Comparison of ENCODE assay signal across 29 cellular contexts in the genomic region with DNA sequence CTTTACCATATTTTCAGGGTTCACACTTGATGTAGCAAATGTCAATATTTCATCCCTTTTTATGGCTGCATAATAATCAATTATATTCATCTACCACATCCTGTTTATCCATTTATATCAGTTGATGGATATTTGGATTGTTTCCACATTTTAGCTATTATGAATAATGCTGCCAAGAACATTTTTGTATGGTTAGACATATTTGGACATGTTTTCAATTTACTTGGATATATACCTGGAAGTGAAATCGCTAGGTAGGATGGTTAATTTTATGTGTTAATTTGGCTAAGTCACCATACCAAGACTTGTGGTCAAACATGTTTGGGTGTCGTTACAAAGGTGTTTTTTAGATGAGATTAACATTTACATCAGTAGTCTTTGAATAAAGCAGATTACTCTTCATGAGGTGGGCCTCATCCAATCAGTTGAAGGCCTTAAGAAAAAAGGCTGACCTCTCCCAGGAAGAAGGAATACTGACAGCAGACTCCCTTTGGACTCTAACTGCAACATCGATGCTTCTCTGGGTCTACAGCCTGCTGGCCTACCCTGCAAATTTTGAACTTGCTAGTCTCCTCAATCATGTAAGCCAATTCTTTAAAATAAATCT.
DNase-seq lines count a peak whose midpoint lies in the region; ATAC-seq and TF ChIP-seq lines count a peak whose summit lies in the region.
"Had no signal": no experiment of that assay in that cellular context is flagged by ENCODE, and none has a peak within 500 bp of the region (broad histone marks: within the 10 kb centered on the region; RNA-seq: fewer than 3 reads in every experiment).

No MANE protein-coding gene starts in this region.

- H3K27ac Mint-ChIP-seq in activated CD4-positive, alpha-beta T cell treated with anti-CD3 and anti-CD28 coated beads for 36 hours: peak overlapping the region; percentile 9
- H3K27ac Mint-ChIP-seq in activated naive CD8-positive, alpha-beta T cell: peak overlapping the region; percentile 87
- peak overlapping the region in 2 of 3 experiments; percentile 17 to 81 for H3K27ac Mint-ChIP-seq in nephron
- no peak overlapping the region for H3K27ac Mint-ChIP-seq in activated T-helper 1 cell treated with anti-CD3 and anti-CD28 coated beads, Interleukin-12 subunit alpha, Interleukin-12 subunit beta, Interleukin-2, Interleukin-4 antibody, amounts not matched to agents 30 ng/mL and 10 ng/mL and 1 ng/mL, durations not matched to agents 14 hours and 24 hours and 36 hours
- H3K27ac Mint-ChIP-seq: H9; nephron progenitor cell; stimulated activated memory B cell treated with anti-CD40 and anti-IgM and Interleukin-4, amounts not matched to agents 10 μg/mL and 1 μg/mL and 100 μg/mL, for 72 hours; T-helper 2 cell treated with Interferon-gamma antibody and Interleukin-4, amounts not matched to agents 5 μg/mL and 100 μg/mL, for 36 hours had no signal

- H3K27me3 Mint-ChIP-seq in activated CD4-positive, alpha-beta T cell treated with anti-CD3 and anti-CD28 coated beads for 36 hours: no peaks in the 10 kb centered on the region
- H3K27me3 Mint-ChIP-seq in activated naive CD8-positive, alpha-beta T cell: no peaks in the 10 kb centered on the region
- H3K27me3 Mint-ChIP-seq in nephron (ENCODE audit: low read depth): no peaks in the 10 kb centered on the region
- H3K27me3 Mint-ChIP-seq in activated T-helper 1 cell treated with anti-CD3 and anti-CD28 coated beads, Interleukin-12 subunit alpha, Interleukin-12 subunit beta, Interleukin-2, Interleukin-4 antibody, amounts not matched to agents 30 ng/mL and 10 ng/mL and 1 ng/mL, durations not matched to agents 14 hours and 24 hours and 36 hours (ENCODE audit: insufficient read depth): peaks cover 2% of the 10 kb centered on the region
- H3K27me3 Mint-ChIP-seq: stimulated activated memory B cell treated with anti-CD40 and anti-IgM and Interleukin-4, amounts not matched to agents 10 μg/mL and 1 μg/mL and 100 μg/mL, for 72 hours had no signal

- H3K4me3 Mint-ChIP-seq in activated CD4-positive, alpha-beta T cell treated with anti-CD3 and anti-CD28 coated beads for 36 hours: no peak overlapping the region
- H3K4me3 Mint-ChIP-seq in activated naive CD8-positive, alpha-beta T cell: no peak overlapping the region
- no peak overlapping the region for H3K4me3 Mint-ChIP-seq in nephron
- no peak overlapping the region for H3K4me3 Mint-ChIP-seq in activated T-helper 1 cell treated with anti-CD3 and anti-CD28 coated beads, Interleukin-12 subunit alpha, Interleukin-12 subunit beta, Interleukin-2, Interleukin-4 antibody, amounts not matched to agents 30 ng/mL and 10 ng/mL and 1 ng/mL, durations not matched to agents 14 hours and 24 hours and 36 hours
- H3K4me3 Mint-ChIP-seq: H9; nephron progenitor cell; stimulated activated memory B cell treated with anti-CD40 and anti-IgM and Interleukin-4, amounts not matched to agents 10 μg/mL and 1 μg/mL and 100 μg/mL, for 72 hours; T-helper 2 cell treated with Interferon-gamma antibody and Interleukin-4, amounts not matched to agents 5 μg/mL and 100 μg/mL, for 36 hours had no signal

- peaks cover 43% of the 10 kb centered on the region for H3K36me3 Mint-ChIP-seq in activated CD4-positive, alpha-beta T cell treated with anti-CD3 and anti-CD28 coated beads for 36 hours (ENCODE audit: low read depth)
- peaks cover 24% of the 10 kb centered on the region for H3K36me3 Mint-ChIP-seq in activated naive CD8-positive, alpha-beta T cell
- H3K36me3 Mint-ChIP-seq in nephron (ENCODE audit: low read depth): peaks cover 4% of the 10 kb centered on the region
- H3K36me3 Mint-ChIP-seq in activated T-helper 1 cell treated with anti-CD3 and anti-CD28 coated beads, Interleukin-12 subunit alpha, Interleukin-12 subunit beta, Interleukin-2, Interleukin-4 antibody, amounts not matched to agents 30 ng/mL and 10 ng/mL and 1 ng/mL, durations not matched to agents 14 hours and 24 hours and 36 hours (ENCODE audit: low read depth): peaks cover 27% of the 10 kb centered on the region
- H3K36me3 Mint-ChIP-seq: stimulated activated memory B cell treated with anti-CD40 and anti-IgM and Interleukin-4, amounts not matched to agents 10 μg/mL and 1 μg/mL and 100 μg/mL, for 72 hours had no signal

- H3K4me1 Mint-ChIP-seq in activated CD4-positive, alpha-beta T cell treated with anti-CD3 and anti-CD28 coated beads for 36 hours: peaks cover 94% of the 10 kb centered on the region
- H3K4me1 Mint-ChIP-seq in activated naive CD8-positive, alpha-beta T cell (ENCODE audit: low read depth): peaks cover 91% of the 10 kb centered on the region
- peaks cover 17% of the 10 kb centered on the region for H3K4me1 Mint-ChIP-seq in nephron
- H3K4me1 Mint-ChIP-seq in activated T-helper 1 cell treated with anti-CD3 and anti-CD28 coated beads, Interleukin-12 subunit alpha, Interleukin-12 subunit beta, Interleukin-2, Interleukin-4 antibody, amounts not matched to agents 30 ng/mL and 10 ng/mL and 1 ng/mL, durations not matched to agents 14 hours and 24 hours and 36 hours (ENCODE audit: low read depth): peaks cover 67% of the 10 kb centered on the region
- H3K4me1 Mint-ChIP-seq: H9 had no signal

- TF ChIP-seq CTCF in epithelial cell of esophagus (IDR thresholded peaks at IDR 0.05; ENCODE audit: insufficient read depth, low read depth, low read length, missing control alignments) (no peak), nephron (IDR thresholded peaks at IDR 0.05; ENCODE audit: unreplicated experiment in 3 of 3) (no peak)

- H3K4me3 ChIP-seq in epithelial cell of esophagus (ENCODE audit: low read length): no peak overlapping the region
- H3K4me3 ChIP-seq: cardiac muscle cell, heart right ventricle had no signal

- intact Hi-C loops in activated CD4-positive, alpha-beta T cell treated with anti-CD3 and anti-CD28 coated beads for 36 hours (cut with DNase I, micrococcal nuclease): no loop called here
- intact Hi-C loops in activated T-helper 1 cell treated with anti-CD3 and anti-CD28 coated beads, Interleukin-12 subunit alpha, Interleukin-12 subunit beta, Interleukin-2, Interleukin-4 antibody, amounts not matched to agents 30 ng/mL and 10 ng/mL and 1 ng/mL, durations not matched to agents 14 hours and 24 hours and 36 hours (cut with micrococcal nuclease): no loop called here

- no peak for DNase-seq in activated CD4-positive, alpha-beta T cell treated with anti-CD3 and anti-CD28 coated beads for 36 hours
- no peak for DNase-seq in activated CD4-positive, alpha-beta T cell treated with anti-CD3 and anti-CD28 coated beads for 1 hour
- DNase-seq in epithelial cell of esophagus (ENCODE audit: low read depth) (peak; percentile 60), GM03348 (ENCODE audit: low spot score) (no peak), hepatic stellate cell (ENCODE audit: low spot score) (no peak)
- no peak for DNase-seq in activated T-helper 1 cell treated with anti-CD3 and anti-CD28 coated beads, Interleukin-12 subunit alpha, Interleukin-12 subunit beta, Interleukin-2, Interleukin-4 antibody, amounts not matched to agents 30 ng/mL and 10 ng/mL and 1 ng/mL, durations not matched to agents 14 hours and 24 hours and 36 hours (ENCODE audit: low spot score)
- DNase-seq: activated CD4-positive, alpha-beta T cell treated with anti-CD3 and anti-CD28 coated beads for 4 hours; activated CD8-positive, alpha-beta memory T cell treated with anti-CD3 and anti-CD28 coated beads for 24 hours; activated gamma-delta T cell treated with Interleukin-2 at 50 U/mL for 16 hours; activated T-cell treated with anti-CD3 and anti-CD28 coated beads for 4 hours; C1 segment of cervical spinal cord; COR-L47; DMS53; effector CD8-positive, alpha-beta T cell; H9; heart right ventricle; kidney glomerular epithelial cell; NCI-H1417; NCI-H2029; NCI-H2227 treated with DMSO at 0.1 percent for 48 hours; NCI-H69; nephron progenitor cell; SHP77 had no signal

- CTCF ChIA-PET in activated CD4-positive, alpha-beta T cell treated with anti-CD3 and anti-CD28 coated beads for 36 hours (lab: Charles Lee): interaction anchor here (1.0 to 1.5 kb wide), 2 partner anchors 10 to 16 kb away, joined by 4 read pairs; no protein-coding TSS in a partner anchor

- POLR2A ChIA-PET in activated CD4-positive, alpha-beta T cell treated with anti-CD3 and anti-CD28 coated beads for 36 hours (lab: Charles Lee): no interaction called here

- H3K9me3 Mint-ChIP-seq in activated CD4-positive, alpha-beta T cell treated with anti-CD3 and anti-CD28 coated beads for 36 hours (ENCODE audit: low read depth): no peaks in the 10 kb centered on the region
- H3K9me3 Mint-ChIP-seq in activated naive CD8-positive, alpha-beta T cell (ENCODE audit: low read depth): no peaks in the 10 kb centered on the region
- no peaks in the 10 kb centered on the region for H3K9me3 Mint-ChIP-seq in nephron
- H3K9me3 Mint-ChIP-seq in activated T-helper 1 cell treated with anti-CD3 and anti-CD28 coated beads, Interleukin-12 subunit alpha, Interleukin-12 subunit beta, Interleukin-2, Interleukin-4 antibody, amounts not matched to agents 30 ng/mL and 10 ng/mL and 1 ng/mL, durations not matched to agents 14 hours and 24 hours and 36 hours: peaks cover 10% of the 10 kb centered on the region
- H3K9me3 Mint-ChIP-seq: stimulated activated memory B cell treated with anti-CD40 and anti-IgM and Interleukin-4, amounts not matched to agents 10 μg/mL and 1 μg/mL and 100 μg/mL, for 72 hours had no signal

- no peak for ATAC-seq in activated CD4-positive, alpha-beta T cell treated with anti-CD3 and anti-CD28 coated beads for 36 hours
- ATAC-seq: heart right ventricle; Panc1; stimulated activated memory B cell treated with anti-CD40 and anti-IgM and Interleukin-4, amounts not matched to agents 10 μg/mL and 1 μg/mL and 100 μg/mL, for 72 hours had no signal
